ENCODE assay signal across 20 cellular contexts in genomic region chr13:70183041-70183440, GRCh38.
A peak's percentile ranks its signal among the peaks of the same experiment; 100 is the strongest.
DNase-seq lines count a peak whose midpoint lies in the region; ATAC-seq and TF ChIP-seq lines count a peak whose summit lies in the region.
"Had no signal": no experiment of that assay in that cellular context is flagged by ENCODE, and none has a peak within 500 bp of the region (broad histone marks: within the 10 kb centered on the region; RNA-seq: fewer than 3 reads in every experiment).

No MANE protein-coding gene starts in this region.

- no peak overlapping the region for H3K9ac ChIP-seq in smooth muscle cell (ENCODE audit: low read depth)

- H3K27ac ChIP-seq in smooth muscle cell (ENCODE audit: low read depth) = peak overlapping the region; percentile 48
- H3K27ac ChIP-seq: dorsolateral prefrontal cortex had no signal

- H3K36me3 ChIP-seq in smooth muscle cell (ENCODE audit: low read depth) = no peaks in the 10 kb centered on the region

- no peaks in the 10 kb centered on the region for H3K9me3 Mint-ChIP-seq in activated T-cell treated with anti-CD3 and anti-CD28 coated beads, Interleukin-2, amount 50 U/mL, for 4 hours
- H3K9me3 Mint-ChIP-seq: activated CD4-positive, alpha-beta T cell treated with anti-CD3 and anti-CD28 coated beads, Interleukin-2, amount 10 ng/mL, durations not matched to agents 7 days and 5 days; central memory CD8-positive, alpha-beta T cell had no signal

- DNase-seq in HS-5 (ENCODE audit: low read depth) (peak; percentile 53), astrocyte of the cerebellum (ENCODE audit: low read depth) (peak; percentile 13), iris pigment epithelial cell (ENCODE audit: low read depth) (peak; percentile 81), smooth muscle cell (lab: John Stamatoyannopoulos, UW; ENCODE audit: unreplicated experiment) (no peak), SW 1271 (lab: John Stamatoyannopoulos, UW) (no peak), ecto neural progenitor cell (ENCODE audit: low spot score) (no peak)
- DNase-seq in activated T-cell treated with anti-CD3 and anti-CD28 coated beads, Interleukin-2, amount 50 U/mL, for 4 hours = no peak
- DNase-seq: activated CD4-positive, alpha-beta T cell treated with anti-CD3 and anti-CD28 coated beads, Interleukin-2, amount 10 ng/mL, durations not matched to agents 7 days and 5 days; activated naive CD4-positive, alpha-beta T cell treated with anti-CD3 and anti-CD28 coated beads, Interleukin-2, amount 10 ng/mL, durations not matched to agents 7 days and 5 days; amniotic stem cell; CD4-positive, alpha-beta T cell; dorsolateral prefrontal cortex; GF-D8; Kasumi-1; NCI-H187; NCI-H69 had no signal

- no peaks in the 10 kb centered on the region for H3K4me1 Mint-ChIP-seq in activated T-cell treated with anti-CD3 and anti-CD28 coated beads, Interleukin-2, amount 50 U/mL, for 4 hours (ENCODE audit: low read depth)
- H3K4me1 Mint-ChIP-seq: activated CD4-positive, alpha-beta T cell treated with anti-CD3 and anti-CD28 coated beads, Interleukin-2, amount 10 ng/mL, durations not matched to agents 7 days and 5 days; activated naive CD4-positive, alpha-beta T cell treated with anti-CD3 and anti-CD28 coated beads, Interleukin-2, amount 10 ng/mL, durations not matched to agents 7 days and 5 days; central memory CD8-positive, alpha-beta T cell had no signal

- H3K4me3 Mint-ChIP-seq in activated T-cell treated with anti-CD3 and anti-CD28 coated beads, Interleukin-2, amount 50 U/mL, for 4 hours = no peak overlapping the region
- H3K4me3 Mint-ChIP-seq: activated CD4-positive, alpha-beta T cell treated with anti-CD3 and anti-CD28 coated beads, Interleukin-2, amount 10 ng/mL, durations not matched to agents 7 days and 5 days; activated naive CD4-positive, alpha-beta T cell treated with anti-CD3 and anti-CD28 coated beads, Interleukin-2, amount 10 ng/mL, durations not matched to agents 7 days and 5 days; CD4-positive, alpha-beta T cell; central memory CD8-positive, alpha-beta T cell had no signal

- H3K4me3 ChIP-seq in astrocyte of the cerebellum (ENCODE audit: low read depth, low read length) (no peak overlapping the region), smooth muscle cell (no peak overlapping the region)
- H3K4me3 ChIP-seq: dorsolateral prefrontal cortex had no signal

- 58% methylated on average over 2 of the region's 2 CpGs for WGBS in smooth muscle cell (ENCODE audit: low lambda C conversion rate)

- no peak for ATAC-seq in activated T-cell treated with anti-CD3 and anti-CD28 coated beads, Interleukin-2, amount 50 U/mL, for 4 hours
- ATAC-seq in GM18907 (IDR thresholded peaks at IDR 0.05; ENCODE audit: unreplicated experiment) = no peak
- ATAC-seq: SK-N-SH treated with all-trans-retinoic acid at 6 μM for 48 hours had no signal

- in situ Hi-C loops in astrocyte of the cerebellum (cut with HindIII; ENCODE audit: low sequenced_read_pairs) = no loop called here

- H3K79me2 ChIP-seq in smooth muscle cell (ENCODE audit: low read depth) = no peaks in the 10 kb centered on the region

- H3K9me3 ChIP-seq in smooth muscle cell (replicated peaks; ENCODE audit: low read depth) = no peaks in the 10 kb centered on the region

- H3F3A ChIP-seq in smooth muscle cell (ENCODE audit: low read depth) = no peaks in the 10 kb centered on the region

- H2AFZ ChIP-seq in smooth muscle cell (ENCODE audit: low read depth) = no peak overlapping the region

- TF ChIP-seq CTCF in astrocyte of the cerebellum (IDR thresholded peaks at IDR 0.05; ENCODE audit: low read depth, low read length, missing control alignments) (no peak), smooth muscle cell (IDR thresholded peaks at IDR 0.05; ENCODE audit: borderline replicate concordance, insufficient read depth, poor library complexity, severe bottlenecking) (no peak)

- no peaks in the 10 kb centered on the region for H3K36me3 Mint-ChIP-seq in activated T-cell treated with anti-CD3 and anti-CD28 coated beads, Interleukin-2, amount 50 U/mL, for 4 hours (ENCODE audit: insufficient read depth)
- H3K36me3 Mint-ChIP-seq: activated naive CD4-positive, alpha-beta T cell treated with anti-CD3 and anti-CD28 coated beads, Interleukin-2, amount 10 ng/mL, durations not matched to agents 7 days and 5 days had no signal

- H4K20me1 ChIP-seq in smooth muscle cell (ENCODE audit: low read depth) = no peaks in the 10 kb centered on the region

- no peaks in the 10 kb centered on the region for H3K27me3 Mint-ChIP-seq in activated T-cell treated with anti-CD3 and anti-CD28 coated beads, Interleukin-2, amount 50 U/mL, for 4 hours (ENCODE audit: low read depth)
- H3K27me3 Mint-ChIP-seq: activated CD4-positive, alpha-beta T cell treated with anti-CD3 and anti-CD28 coated beads, Interleukin-2, amount 10 ng/mL, durations not matched to agents 7 days and 5 days; activated naive CD4-positive, alpha-beta T cell treated with anti-CD3 and anti-CD28 coated beads, Interleukin-2, amount 10 ng/mL, durations not matched to agents 7 days and 5 days; CD4-positive, alpha-beta T cell; central memory CD8-positive, alpha-beta T cell; progenitor cell of endocrine pancreas had no signal

- H3K4me2 ChIP-seq in smooth muscle cell = no peak overlapping the region

- no peaks in the 10 kb centered on the region for H3K4me1 ChIP-seq in smooth muscle cell (ENCODE audit: low read depth)

- H3K27me3 ChIP-seq in smooth muscle cell (ENCODE audit: low read depth) = no peaks in the 10 kb centered on the region
- H3K27me3 ChIP-seq: dorsolateral prefrontal cortex had no signal

Comparison
In these comparisons a context has a peak if more than half of its experiments do, and no peak if none do; other contexts are left out.
1. DNase-seq: peak in HS-5 (single experiment), astrocyte of the cerebellum (single experiment) and iris pigment epithelial cell (single experiment); none in smooth muscle cell (single experiment), activated T-cell treated with anti-CD3 and anti-CD28 coated beads, Interleukin-2, amount 50 U/mL, for 4 hours (single experiment), SW 1271 (0 of 2) and ecto neural progenitor cell (single experiment).